ENCODE assay signal across 8 cellular contexts in the genomic region with DNA sequence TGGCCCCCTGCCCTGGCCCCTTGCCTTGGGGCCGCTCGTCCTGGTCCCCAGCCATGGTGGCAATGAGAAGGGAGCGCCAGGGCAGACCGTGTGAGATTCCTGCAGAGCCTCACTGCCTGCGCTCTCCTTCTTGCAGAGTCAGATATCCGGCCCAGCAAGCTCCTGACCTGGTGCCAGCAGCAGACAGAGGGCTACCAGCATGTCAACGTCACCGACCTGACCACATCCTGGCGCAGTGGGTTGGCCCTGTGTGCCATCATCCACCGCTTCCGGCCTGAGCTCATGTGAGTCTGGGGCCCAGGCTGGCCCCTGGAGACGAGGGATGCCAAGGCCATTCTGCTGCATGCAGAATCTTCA.
DNase-seq lines count a peak whose midpoint lies in the region; ATAC-seq and TF ChIP-seq lines count a peak whose summit lies in the region.

No MANE protein-coding gene starts in this region.

- H3K36me3 ChIP-seq in CD8-positive, alpha-beta memory T cell (ENCODE audit: insufficient read depth, low read length), result peaks cover 9% of the 10 kb centered on the region
- H3K36me3 ChIP-seq in thymus (ENCODE audit: control insufficient read depth, insufficient read depth) (peaks cover 41% of the 10 kb centered on the region), GM23248 (ENCODE audit: low read depth) (peaks cover 33% of the 10 kb centered on the region; the same call in 1 of the 2 replicates)

- H3K27me3 ChIP-seq in CD8-positive, alpha-beta memory T cell (ENCODE audit: insufficient read depth, low read length, poor library complexity, severe bottlenecking), result no peaks in the 10 kb centered on the region
- no peaks in the 10 kb centered on the region for H3K27me3 ChIP-seq in thymus (ENCODE audit: control insufficient read depth, insufficient read depth)
- no peaks in the 10 kb centered on the region for H3K27me3 ChIP-seq in GM23248 (replicated peaks; ENCODE audit: insufficient read depth)

- H4K20me1 ChIP-seq in GM23248 (ENCODE audit: insufficient read depth), result no peaks in the 10 kb centered on the region

- H3F3A ChIP-seq in GM23248 (ENCODE audit: insufficient read depth), result peaks cover 17% of the 10 kb centered on the region

- no peaks in the 10 kb centered on the region for H3K9me3 ChIP-seq in CD8-positive, alpha-beta memory T cell (ENCODE audit: low read length)
- no peaks in the 10 kb centered on the region for H3K9me3 ChIP-seq in thymus (ENCODE audit: control insufficient read depth)
- no peaks in the 10 kb centered on the region for H3K9me3 ChIP-seq in GM23248 (ENCODE audit: low read depth)

- H3K4me2 ChIP-seq in GM23248 (ENCODE audit: unreplicated experiment), result no peak overlapping the region

- no peak overlapping the region for H3K9ac ChIP-seq in GM23248

- CTCF ChIA-PET in CD8-positive, alpha-beta memory T cell (lab: Charles Lee), result interaction anchor here (0.8 to 5.5 kb wide), 10 partner anchors 9 to 180 kb away, joined by 3 to 64 read pairs (median 9); no protein-coding TSS in a partner anchor
- CTCF ChIA-PET in activated CD4-positive, alpha-beta memory T cell treated with anti-CD3 and anti-CD28 coated beads for 36 hours (lab: Charles Lee), result interaction anchor here (0.7 to 5.5 kb wide), 17 partner anchors 9 to 177 kb away, joined by 3 to 59 read pairs (median 6); no protein-coding TSS in a partner anchor

- ATAC-seq in GM21576 (IDR thresholded peaks at IDR 0.05; ENCODE audit: unreplicated experiment) (peak; percentile 95), omental fat pad (ENCODE audit: low FRiP score) (peak; percentile 16)

- H3K27ac Mint-ChIP-seq in CD8-positive, alpha-beta memory T cell, result peak overlapping the region; percentile 94 to 100 (median 98)
- peak overlapping the region; percentile 98 for H3K27ac Mint-ChIP-seq in activated CD4-positive, alpha-beta memory T cell treated with anti-CD3 and anti-CD28 coated beads for 36 hours

- DNase-seq in CD8-positive, alpha-beta memory T cell, result peak; percentile 84 to 96 (median 86)
- DNase-seq in Kasumi-1 (lab: John Stamatoyannopoulos, UW) (peak; percentile 79 to 86), dermis blood vessel endothelial cell (peak; percentile 94), omental fat pad (ENCODE audit: low spot score) (no peak), GM23248 (no peak)
- DNase-seq in activated CD4-positive, alpha-beta memory T cell treated with anti-CD3 and anti-CD28 coated beads for 36 hours, result peak; percentile 98

- peaks cover 0 to 5% of the 10 kb centered on the region in 2 donors for H3K27me3 Mint-ChIP-seq in CD8-positive, alpha-beta memory T cell
- H3K27me3 Mint-ChIP-seq in activated CD4-positive, alpha-beta memory T cell treated with anti-CD3 and anti-CD28 coated beads for 36 hours, result no peaks in the 10 kb centered on the region

- H2AFZ ChIP-seq in GM23248, result no peak overlapping the region

- peak overlapping the region; percentile 74 to 89 (median 81) for H3K4me3 Mint-ChIP-seq in CD8-positive, alpha-beta memory T cell
- peak overlapping the region; percentile 78 for H3K4me3 Mint-ChIP-seq in activated CD4-positive, alpha-beta memory T cell treated with anti-CD3 and anti-CD28 coated beads for 36 hours

- WGBS in thymus, result 5% methylated on average over 12 of the region's 12 CpGs
- 83 to 88% methylated on average over 12 of the region's 12 CpGs for WGBS in GM23248 (ENCODE audit: low coverage in 1 of 2, low lambda C conversion rate in 2 of 2, missing lambda C conversion rate in 2 of 2), 2 experiments

- TF ChIP-seq CTCF in omental fat pad (IDR thresholded peaks at IDR 0.05), result no peak

- H3K9me3 Mint-ChIP-seq in CD8-positive, alpha-beta memory T cell, result no peaks in the 10 kb centered on the region
- no peaks in the 10 kb centered on the region for H3K9me3 Mint-ChIP-seq in activated CD4-positive, alpha-beta memory T cell treated with anti-CD3 and anti-CD28 coated beads for 36 hours

- POLR2A ChIA-PET in CD8-positive, alpha-beta memory T cell (lab: Charles Lee), result interaction anchor here (0.6 to 2.9 kb wide), 11 partner anchors 10 to 1474 kb away, joined by 3 to 21 read pairs (median 3); a partner anchor contains a TSS
- POLR2A ChIA-PET in activated CD4-positive, alpha-beta memory T cell treated with anti-CD3 and anti-CD28 coated beads for 36 hours (lab: Charles Lee), result interaction anchor here (0.7 to 3.3 kb wide), 18 partner anchors 8 to 137 kb away, joined by 3 to 44 read pairs (median 7); a partner anchor contains a TSS

- H3K4me1 Mint-ChIP-seq in CD8-positive, alpha-beta memory T cell, result peaks cover 47 to 61% (median 53%) of the 10 kb centered on the region in 3 donors
- H3K4me1 Mint-ChIP-seq in activated CD4-positive, alpha-beta memory T cell treated with anti-CD3 and anti-CD28 coated beads for 36 hours (ENCODE audit: low read depth), result peaks cover 52% of the 10 kb centered on the region

- in situ Hi-C loops in GM23248 (cut with MboI), result no loop called here

- intact Hi-C loops in activated CD4-positive, alpha-beta memory T cell treated with anti-CD3 and anti-CD28 coated beads for 36 hours (cut with micrococcal nuclease), result loop anchor here (1.0 to 5.0 kb wide), 8 partner anchors 12 to 382 kb away; a partner anchor contains a TSS

- H3K4me3 ChIP-seq in CD8-positive, alpha-beta memory T cell (ENCODE audit: low read length), result peak overlapping the region; percentile 28
- H3K4me3 ChIP-seq in thymus (ENCODE audit: low read length) (no peak overlapping the region), GM23248 (no peak overlapping the region)

- no peaks in the 10 kb centered on the region for H3K79me2 ChIP-seq in GM23248 (ENCODE audit: insufficient read depth)

- no peaks in the 10 kb centered on the region for H3K9me2 ChIP-seq in GM23248 (ENCODE audit: insufficient read depth)

- H3K36me3 Mint-ChIP-seq in CD8-positive, alpha-beta memory T cell, result peaks cover 20 to 54% (median 21%) of the 10 kb centered on the region in 3 donors
- H3K36me3 Mint-ChIP-seq in activated CD4-positive, alpha-beta memory T cell treated with anti-CD3 and anti-CD28 coated beads for 36 hours, result peaks cover 76% of the 10 kb centered on the region

- peaks cover 47% of the 10 kb centered on the region for H3K4me1 ChIP-seq in CD8-positive, alpha-beta memory T cell (ENCODE audit: insufficient read depth, low read length)
- H3K4me1 ChIP-seq in thymus (ENCODE audit: control insufficient read depth, insufficient read depth, low read length) (peaks cover 21% of the 10 kb centered on the region), GM23248 (ENCODE audit: insufficient read depth) (no peaks in the 10 kb centered on the region)

- peak overlapping the region; percentile 72 for H3K27ac ChIP-seq in CD8-positive, alpha-beta memory T cell (ENCODE audit: low read depth, low read length)
- H3K27ac ChIP-seq in thymus (ENCODE audit: low read depth) (peak overlapping the region; percentile 91), GM23248 (no peak overlapping the region)

Comparison
In these comparisons a context has a peak if more than half of its experiments do, and no peak if none do; other contexts are left out.
1. DNase-seq: peak in CD8-positive, alpha-beta memory T cell (5 of 5), Kasumi-1 (2 of 2), activated CD4-positive, alpha-beta memory T cell treated with anti-CD3 and anti-CD28 coated beads for 36 hours (single experiment) and dermis blood vessel endothelial cell (single experiment); none in omental fat pad (single experiment) and GM23248 (single experiment).